ENCODE assay signal across 8 cellular contexts in genomic region chr15:82045892-82046667, GRCh38. TPM values are rescaled to one million over a fixed set of nuclear protein-coding genes. Genes with fewer than 3 reads are reported as not detected.
DNase-seq lines count a peak whose midpoint lies in the region; ATAC-seq and TF ChIP-seq lines count a peak whose summit lies in the region.

Gene MEX3B (minus strand): TSS chr15:82046018. CDS start chr15:82045705, 313 bp downstream.

- H3K36me3 ChIP-seq in kidney epithelial cell (ENCODE audit: control insufficient read depth, insufficient read depth, low read length), result no peaks in the 10 kb centered on the region

- TF ChIP-seq CTCF in AG09309 (IDR thresholded peaks at IDR 0.05; ENCODE audit: control insufficient read depth, insufficient read depth, low read depth, low read length, missing control alignments), result no peak
- TF ChIP-seq CTCF in kidney epithelial cell (IDR thresholded peaks at IDR 0.05; ENCODE audit: insufficient read depth, low read length, poor library complexity, severe bottlenecking), result no peak

- DNase-seq in AG09309 (ENCODE audit: low read depth), result peak; percentile 82
- peak; percentile 77 for DNase-seq in GM19238 (ENCODE audit: insufficient read length, low spot score)
- peak; percentile 96 for DNase-seq in NCI-H446 treated with DMSO at 0.1 percent for 48 hours (lab: John Stamatoyannopoulos, UW)
- DNase-seq in activated CD4-positive, alpha-beta T cell treated with anti-CD3 and anti-CD28 coated beads for 24 hours (ENCODE audit: low read depth in 2 of 2), result peak; percentile 82 to 90
- DNase-seq in cerebellum (ENCODE audit: low spot score), result peak; percentile 99
- peak; percentile 89 for DNase-seq in kidney epithelial cell (ENCODE audit: low read depth)
- peak; percentile 61 to 84 for DNase-seq in stimulated activated CD4-positive, alpha-beta T cell treated with anti-CD3 and anti-CD28 coated beads, Interleukin-15, amount 100 ng/mL, for 1 hour (ENCODE audit: low read depth in 1 of 2, low spot score in 1 of 2)

- ATAC-seq in HG03432 (IDR thresholded peaks at IDR 0.05; ENCODE audit: unreplicated experiment), result peak; percentile 80

- H3K27me3 ChIP-seq in kidney epithelial cell (ENCODE audit: control insufficient read depth, insufficient read depth, low read length), result peaks cover 10% of the 10 kb centered on the region

- H3K4me3 ChIP-seq in AG09309 (ENCODE audit: control insufficient read depth, low read depth, low read length), result peak within 1 kb of the TSS; percentile 82
- peak within 1 kb of the TSS; percentile 74 for H3K4me3 ChIP-seq in kidney epithelial cell (ENCODE audit: low read depth, low read length)

RNA-seq across cellular contexts. Expression of gene MEX3B, which starts in this region (rescaled TPM):
- total RNA-seq in cerebellum (39.9 TPM), kidney epithelial cell (15.6 and 18.8 TPM in 2 replicates)

Comparison
In these comparisons a context has a peak if more than half of its experiments do, and no peak if none do; other contexts are left out.
1. Peak in every context shown above with its lines: DNase-seq, ATAC-seq and H3K4me3 ChIP-seq.